In genomic region chr5:17219006-17219422, GRCh38 we compare ENCODE assay signal across 8 cellular contexts. TPM values are rescaled to one million over a fixed set of nuclear protein-coding genes. Genes with fewer than 3 reads are reported as not detected.
DNase-seq lines count a peak whose midpoint lies in the region; ATAC-seq, FAIRE-seq and TF ChIP-seq lines count a peak whose summit lies in the region.

No MANE protein-coding gene starts in this region.

- H3K9me3 ChIP-seq in adipocyte (ENCODE audit: control insufficient read depth, low read length) (no peaks in the 10 kb centered on the region), subcutaneous abdominal adipose tissue (ENCODE audit: control insufficient read depth in 5 of 5, low read length in 5 of 5) (no peaks in the 10 kb centered on the region), gastroesophageal sphincter (no peaks in the 10 kb centered on the region)

- peaks cover 35% of the 10 kb centered on the region for H3K4me1 ChIP-seq in adipocyte (ENCODE audit: control insufficient read depth, insufficient read depth, low read length)
- H3K4me1 ChIP-seq in subcutaneous abdominal adipose tissue (ENCODE audit: control insufficient read depth in 5 of 5, insufficient read depth in 5 of 5, low read length in 5 of 5) = peaks cover 0 to 22% (median 21%) of the 10 kb centered on the region in 5 donors
- peaks cover 0 to 31% (median 3%) of the 10 kb centered on the region in 3 donors for H3K4me1 ChIP-seq in gastroesophageal sphincter

- peaks cover 10 to 12% of the 10 kb centered on the region in 2 donors for H3K4me1 Mint-ChIP-seq in immature natural killer cell

- no peak for DNase-seq in AG04449 (ENCODE audit: low read depth, low spot score)
- peak; percentile 45 for DNase-seq in HTR-8/SVneo (ENCODE audit: insufficient read length, low spot score)
- DNase-seq in adipocyte (ENCODE audit: low read depth) = peak; percentile 73
- no peak for DNase-seq in immature natural killer cell
- DNase-seq in omental fat pad (ENCODE audit: low spot score) = no peak

- 10 to 27% methylated on average over 2 to 12 of the region's 20 CpGs for WGBS in gastroesophageal sphincter (ENCODE audit: low coverage in 1 of 2), 2 donors

- ATAC-seq in GM18520 (IDR thresholded peaks at IDR 0.05; ENCODE audit: unreplicated experiment) (peak; percentile 6), gastroesophageal sphincter (no peak), omental fat pad (ENCODE audit: low FRiP score) (no peak)

- H3K4me3 ChIP-seq in AG04449 (ENCODE audit: low read depth, low read length) (peak overlapping the region; percentile 95), adipocyte (ENCODE audit: low read length) (peak overlapping the region; percentile 89), subcutaneous abdominal adipose tissue (ENCODE audit: low read depth in 1 of 5, low read length in 5 of 5) (peak overlapping the region; percentile 69 to 77 (median 73)), gastroesophageal sphincter (peak overlapping the region in 1 of 2 donors; percentile 55)

- no peaks in the 10 kb centered on the region for H3K36me3 Mint-ChIP-seq in immature natural killer cell

- TF ChIP-seq POLR2A in gastroesophageal sphincter (IDR thresholded peaks at IDR 0.05) = no peak

- H3K4me3 Mint-ChIP-seq in immature natural killer cell = peak overlapping the region; percentile 48 to 75 (median 70)

- POLR2A ChIA-PET in AG04449 (lab: Yijun Ruan, JAX) = interaction anchor here (2.3 kb wide), 1 partner anchor 19 kb away, joined by 7 read pairs; no protein-coding TSS in a partner anchor

- TF ChIP-seq CTCF in AG04449 (IDR thresholded peaks at IDR 0.05; ENCODE audit: insufficient read depth, low read length, missing control alignments) (no peak), gastroesophageal sphincter (IDR thresholded peaks at IDR 0.05) (no peak), omental fat pad (IDR thresholded peaks at IDR 0.05) (no peak)

- no peak for FAIRE-seq in HTR-8/SVneo (lab: Jason Lieb, UNC)

- no peaks in the 10 kb centered on the region for H3K27me3 ChIP-seq in adipocyte (replicated peaks; ENCODE audit: control insufficient read depth, insufficient read depth, low read length)
- H3K27me3 ChIP-seq in subcutaneous abdominal adipose tissue (ENCODE audit: control insufficient read depth in 5 of 5, insufficient read depth in 4 of 5, low read length in 5 of 5) = peaks cover 6 to 29% (median 14%) of the 10 kb centered on the region in 5 donors
- H3K27me3 ChIP-seq in gastroesophageal sphincter = peaks cover 91% of the 10 kb centered on the region

- CTCF ChIA-PET in AG04449 (lab: Yijun Ruan, JAX) = no interaction called here

- H3K27ac Mint-ChIP-seq in immature natural killer cell = no peak overlapping the region

- no peak for TF ChIP-seq EP300 in gastroesophageal sphincter (IDR thresholded peaks at IDR 0.05)

- peaks cover 0 to 18% (median 2%) of the 10 kb centered on the region in 6 donors for H3K9me3 Mint-ChIP-seq in immature natural killer cell

- peaks cover 6 to 23% (median 21%) of the 10 kb centered on the region in 3 donors for H3K27me3 Mint-ChIP-seq in immature natural killer cell (ENCODE audit: low read depth in 3 of 3)

- H3K27ac ChIP-seq in subcutaneous abdominal adipose tissue (ENCODE audit: low read depth, low read length) (no peak overlapping the region), gastroesophageal sphincter (no peak overlapping the region)

- H3K36me3 ChIP-seq in adipocyte (ENCODE audit: control insufficient read depth, insufficient read depth, low read length, severe bottlenecking) (no peaks in the 10 kb centered on the region), subcutaneous abdominal adipose tissue (ENCODE audit: control insufficient read depth in 5 of 5, insufficient read depth in 5 of 5, low read length in 5 of 5) (no peaks in the 10 kb centered on the region), gastroesophageal sphincter (no peaks in the 10 kb centered on the region)

- H3K9ac ChIP-seq in adipocyte (ENCODE audit: low read length) = peak overlapping the region; percentile 92
- peak overlapping the region in 2 of 5 donors; percentile 44 to 62 for H3K9ac ChIP-seq in subcutaneous abdominal adipose tissue (ENCODE audit: low read length in 5 of 5)

RNA-seq across cellular contexts. Expression of gene BASP1, which starts 1.6 kb away (rescaled TPM):
- polyA plus RNA-seq in immature natural killer cell = 1 to 10 TPM; 1.6 to 7.2 (median 5.3) TPM
- total RNA-seq in gastroesophageal sphincter (10 to 100 TPM in 1 of 4 donors, 1 to 10 TPM in 2, under 1 TPM in 1; 0.31 to 12.9 (median 5.5) TPM), omental fat pad (10 to 100 TPM; 19.8 to 53.9 (median 32.5) TPM)

Comparison
In these comparisons a context has a peak if more than half of its experiments do, and no peak if none do; other contexts are left out.
1. DNase-seq: peak in HTR-8/SVneo (single experiment) and adipocyte (single experiment); none in AG04449 (single experiment), immature natural killer cell (0 of 3) and omental fat pad (single experiment).